In the genomic region with DNA sequence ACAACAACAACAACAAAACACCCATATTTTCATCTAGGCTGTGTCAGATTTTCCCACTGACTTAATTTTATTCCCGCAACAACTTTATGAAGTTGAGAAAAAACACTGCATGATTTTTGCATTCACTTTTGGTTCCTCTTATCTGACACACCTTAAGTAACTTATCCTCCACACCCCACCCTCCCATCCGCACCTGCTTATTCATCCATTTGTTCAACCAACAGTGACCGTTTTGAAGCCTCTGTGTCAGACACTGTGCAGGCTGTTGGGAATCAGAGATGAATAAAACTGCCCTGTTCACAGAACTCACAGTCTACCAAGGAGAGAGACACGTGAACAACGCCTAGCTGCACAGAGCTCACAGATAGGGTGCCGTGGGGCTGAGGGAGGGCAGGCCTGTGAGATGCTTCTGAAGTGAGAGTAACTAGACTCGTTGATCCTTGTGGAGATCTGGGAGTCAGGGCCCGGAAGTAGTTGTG, we compare ENCODE assay signal across 1 cellular context.
A peak's percentile ranks its signal among the peaks of the same experiment; 100 is the strongest.
TF ChIP-seq lines count a peak whose summit lies in the region.

No MANE protein-coding gene starts in this region.

TF ChIP-seq in GM12878, 131 proteins besides CTCF, POLR2A, EP300 and RAD21 (continued from another document and continues in another):
- TF ChIP-seq, protein P1, sequence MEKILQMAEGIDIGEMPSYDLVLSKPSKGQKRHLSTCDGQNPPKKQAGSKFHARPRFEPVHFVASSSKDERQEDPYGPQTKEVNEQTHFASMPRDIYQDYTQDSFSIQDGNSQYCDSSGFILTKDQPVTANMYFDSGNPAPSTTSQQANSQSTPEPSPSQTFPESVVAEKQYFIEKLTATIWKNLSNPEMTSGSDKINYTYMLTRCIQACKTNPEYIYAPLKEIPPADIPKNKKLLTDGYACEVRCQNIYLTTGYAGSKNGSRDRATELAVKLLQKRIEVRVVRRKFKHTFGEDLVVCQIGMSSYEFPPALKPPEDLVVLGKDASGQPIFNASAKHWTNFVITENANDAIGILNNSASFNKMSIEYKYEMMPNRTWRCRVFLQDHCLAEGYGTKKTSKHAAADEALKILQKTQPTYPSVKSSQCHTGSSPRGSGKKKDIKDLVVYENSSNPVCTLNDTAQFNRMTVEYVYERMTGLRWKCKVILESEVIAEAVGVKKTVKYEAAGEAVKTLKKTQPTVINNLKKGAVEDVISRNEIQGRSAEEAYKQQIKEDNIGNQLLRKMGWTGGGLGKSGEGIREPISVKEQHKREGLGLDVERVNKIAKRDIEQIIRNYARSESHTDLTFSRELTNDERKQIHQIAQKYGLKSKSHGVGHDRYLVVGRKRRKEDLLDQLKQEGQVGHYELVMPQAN (conservative IDR thresholded peaks at IDR 0.05), result no peak; the same call in 1 of the 2 replicates
- TF ChIP-seq MTA3 (IDR thresholded peaks at IDR 0.05; ENCODE audit: borderline replicate concordance, low read length) (no peak), MEF2B (IDR thresholded peaks at IDR 0.05; ENCODE audit: partially characterized antibody, poor library complexity, severe bottlenecking) (no peak), HDGF (IDR thresholded peaks at IDR 0.05) (no peak), ZBED1 (IDR thresholded peaks at IDR 0.05; ENCODE audit: borderline replicate concordance) (no peak), ATF7 (IDR thresholded peaks at IDR 0.05; ENCODE audit: low read depth) (peak; percentile 37; the same call in 1 of the 2 replicates), GATAD2B (conservative IDR thresholded peaks at IDR 0.05; ENCODE audit: low read depth) (no peak), SIX5 (IDR thresholded peaks at IDR 0.05; ENCODE audit: low read depth, low read length, severe bottlenecking) (no peak), RAD51 (IDR thresholded peaks at IDR 0.05) (peak; percentile 61), KAT2A (conservative IDR thresholded peaks at IDR 0.05; ENCODE audit: control insufficient read depth, low read depth, low read length) (no peak), EGR1 (IDR thresholded peaks at IDR 0.05; ENCODE audit: borderline replicate concordance in 1 of 2, low read depth in 2 of 2, low read length in 2 of 2) (no peak), EED (IDR thresholded peaks at IDR 0.05; ENCODE audit: low read depth) (peak; percentile 58), TARDBP (IDR thresholded peaks at IDR 0.05; ENCODE audit: borderline replicate concordance) (no peak), RCOR1 (conservative IDR thresholded peaks at IDR 0.05; ENCODE audit: low read depth, low read length) (no peak), MXI1 (IDR thresholded peaks at IDR 0.05; ENCODE audit: low read depth, low read length) (no peak), CHD4 (IDR thresholded peaks at IDR 0.05) (no peak)
- TF ChIP-seq, protein P2, sequence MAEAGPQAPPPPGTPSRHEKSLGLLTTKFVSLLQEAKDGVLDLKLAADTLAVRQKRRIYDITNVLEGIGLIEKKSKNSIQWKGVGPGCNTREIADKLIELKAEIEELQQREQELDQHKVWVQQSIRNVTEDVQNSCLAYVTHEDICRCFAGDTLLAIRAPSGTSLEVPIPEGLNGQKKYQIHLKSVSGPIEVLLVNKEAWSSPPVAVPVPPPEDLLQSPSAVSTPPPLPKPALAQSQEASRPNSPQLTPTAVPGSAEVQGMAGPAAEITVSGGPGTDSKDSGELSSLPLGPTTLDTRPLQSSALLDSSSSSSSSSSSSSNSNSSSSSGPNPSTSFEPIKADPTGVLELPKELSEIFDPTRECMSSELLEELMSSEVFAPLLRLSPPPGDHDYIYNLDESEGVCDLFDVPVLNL (IDR thresholded peaks at IDR 0.05; ENCODE audit: low read depth, low read length), result no peak
- TF ChIP-seq, protein P3, sequence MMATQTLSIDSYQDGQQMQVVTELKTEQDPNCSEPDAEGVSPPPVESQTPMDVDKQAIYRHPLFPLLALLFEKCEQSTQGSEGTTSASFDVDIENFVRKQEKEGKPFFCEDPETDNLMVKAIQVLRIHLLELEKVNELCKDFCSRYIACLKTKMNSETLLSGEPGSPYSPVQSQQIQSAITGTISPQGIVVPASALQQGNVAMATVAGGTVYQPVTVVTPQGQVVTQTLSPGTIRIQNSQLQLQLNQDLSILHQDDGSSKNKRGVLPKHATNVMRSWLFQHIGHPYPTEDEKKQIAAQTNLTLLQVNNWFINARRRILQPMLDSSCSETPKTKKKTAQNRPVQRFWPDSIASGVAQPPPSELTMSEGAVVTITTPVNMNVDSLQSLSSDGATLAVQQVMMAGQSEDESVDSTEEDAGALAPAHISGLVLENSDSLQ (IDR thresholded peaks at IDR 0.05), result no peak
- TF ChIP-seq, protein P4, sequence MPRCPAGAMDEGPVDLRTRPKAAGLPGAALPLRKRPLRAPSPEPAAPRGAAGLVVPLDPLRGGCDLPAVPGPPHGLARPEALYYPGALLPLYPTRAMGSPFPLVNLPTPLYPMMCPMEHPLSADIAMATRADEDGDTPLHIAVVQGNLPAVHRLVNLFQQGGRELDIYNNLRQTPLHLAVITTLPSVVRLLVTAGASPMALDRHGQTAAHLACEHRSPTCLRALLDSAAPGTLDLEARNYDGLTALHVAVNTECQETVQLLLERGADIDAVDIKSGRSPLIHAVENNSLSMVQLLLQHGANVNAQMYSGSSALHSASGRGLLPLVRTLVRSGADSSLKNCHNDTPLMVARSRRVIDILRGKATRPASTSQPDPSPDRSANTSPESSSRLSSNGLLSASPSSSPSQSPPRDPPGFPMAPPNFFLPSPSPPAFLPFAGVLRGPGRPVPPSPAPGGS (IDR thresholded peaks at IDR 0.05; ENCODE audit: borderline replicate concordance, insufficient read depth, low read depth, low read length, poor library complexity, severe bottlenecking), result no peak
- TF ChIP-seq, protein P5, sequence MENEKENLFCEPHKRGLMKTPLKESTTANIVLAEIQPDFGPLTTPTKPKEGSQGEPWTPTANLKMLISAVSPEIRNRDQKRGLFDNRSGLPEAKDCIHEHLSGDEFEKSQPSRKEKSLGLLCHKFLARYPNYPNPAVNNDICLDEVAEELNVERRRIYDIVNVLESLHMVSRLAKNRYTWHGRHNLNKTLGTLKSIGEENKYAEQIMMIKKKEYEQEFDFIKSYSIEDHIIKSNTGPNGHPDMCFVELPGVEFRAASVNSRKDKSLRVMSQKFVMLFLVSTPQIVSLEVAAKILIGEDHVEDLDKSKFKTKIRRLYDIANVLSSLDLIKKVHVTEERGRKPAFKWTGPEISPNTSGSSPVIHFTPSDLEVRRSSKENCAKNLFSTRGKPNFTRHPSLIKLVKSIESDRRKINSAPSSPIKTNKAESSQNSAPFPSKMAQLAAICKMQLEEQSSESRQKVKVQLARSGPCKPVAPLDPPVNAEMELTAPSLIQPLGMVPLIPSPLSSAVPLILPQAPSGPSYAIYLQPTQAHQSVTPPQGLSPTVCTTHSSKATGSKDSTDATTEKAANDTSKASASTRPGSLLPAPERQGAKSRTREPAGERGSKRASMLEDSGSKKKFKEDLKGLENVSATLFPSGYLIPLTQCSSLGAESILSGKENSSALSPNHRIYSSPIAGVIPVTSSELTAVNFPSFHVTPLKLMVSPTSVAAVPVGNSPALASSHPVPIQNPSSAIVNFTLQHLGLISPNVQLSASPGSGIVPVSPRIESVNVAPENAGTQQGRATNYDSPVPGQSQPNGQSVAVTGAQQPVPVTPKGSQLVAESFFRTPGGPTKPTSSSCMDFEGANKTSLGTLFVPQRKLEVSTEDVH (IDR thresholded peaks at IDR 0.05; ENCODE audit: low read depth, partially characterized antibody), result no peak
- TF ChIP-seq, protein P6, sequence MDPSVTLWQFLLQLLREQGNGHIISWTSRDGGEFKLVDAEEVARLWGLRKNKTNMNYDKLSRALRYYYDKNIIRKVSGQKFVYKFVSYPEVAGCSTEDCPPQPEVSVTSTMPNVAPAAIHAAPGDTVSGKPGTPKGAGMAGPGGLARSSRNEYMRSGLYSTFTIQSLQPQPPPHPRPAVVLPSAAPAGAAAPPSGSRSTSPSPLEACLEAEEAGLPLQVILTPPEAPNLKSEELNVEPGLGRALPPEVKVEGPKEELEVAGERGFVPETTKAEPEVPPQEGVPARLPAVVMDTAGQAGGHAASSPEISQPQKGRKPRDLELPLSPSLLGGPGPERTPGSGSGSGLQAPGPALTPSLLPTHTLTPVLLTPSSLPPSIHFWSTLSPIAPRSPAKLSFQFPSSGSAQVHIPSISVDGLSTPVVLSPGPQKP (IDR thresholded peaks at IDR 0.05; ENCODE audit: low read depth, low read length), result no peak
- TF ChIP-seq, protein P7, sequence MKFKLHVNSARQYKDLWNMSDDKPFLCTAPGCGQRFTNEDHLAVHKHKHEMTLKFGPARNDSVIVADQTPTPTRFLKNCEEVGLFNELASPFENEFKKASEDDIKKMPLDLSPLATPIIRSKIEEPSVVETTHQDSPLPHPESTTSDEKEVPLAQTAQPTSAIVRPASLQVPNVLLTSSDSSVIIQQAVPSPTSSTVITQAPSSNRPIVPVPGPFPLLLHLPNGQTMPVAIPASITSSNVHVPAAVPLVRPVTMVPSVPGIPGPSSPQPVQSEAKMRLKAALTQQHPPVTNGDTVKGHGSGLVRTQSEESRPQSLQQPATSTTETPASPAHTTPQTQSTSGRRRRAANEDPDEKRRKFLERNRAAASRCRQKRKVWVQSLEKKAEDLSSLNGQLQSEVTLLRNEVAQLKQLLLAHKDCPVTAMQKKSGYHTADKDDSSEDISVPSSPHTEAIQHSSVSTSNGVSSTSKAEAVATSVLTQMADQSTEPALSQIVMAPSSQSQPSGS (IDR thresholded peaks at IDR 0.05; ENCODE audit: low read length), result no peak; the same call in 1 of the 2 replicates
- TF ChIP-seq, protein P8, sequence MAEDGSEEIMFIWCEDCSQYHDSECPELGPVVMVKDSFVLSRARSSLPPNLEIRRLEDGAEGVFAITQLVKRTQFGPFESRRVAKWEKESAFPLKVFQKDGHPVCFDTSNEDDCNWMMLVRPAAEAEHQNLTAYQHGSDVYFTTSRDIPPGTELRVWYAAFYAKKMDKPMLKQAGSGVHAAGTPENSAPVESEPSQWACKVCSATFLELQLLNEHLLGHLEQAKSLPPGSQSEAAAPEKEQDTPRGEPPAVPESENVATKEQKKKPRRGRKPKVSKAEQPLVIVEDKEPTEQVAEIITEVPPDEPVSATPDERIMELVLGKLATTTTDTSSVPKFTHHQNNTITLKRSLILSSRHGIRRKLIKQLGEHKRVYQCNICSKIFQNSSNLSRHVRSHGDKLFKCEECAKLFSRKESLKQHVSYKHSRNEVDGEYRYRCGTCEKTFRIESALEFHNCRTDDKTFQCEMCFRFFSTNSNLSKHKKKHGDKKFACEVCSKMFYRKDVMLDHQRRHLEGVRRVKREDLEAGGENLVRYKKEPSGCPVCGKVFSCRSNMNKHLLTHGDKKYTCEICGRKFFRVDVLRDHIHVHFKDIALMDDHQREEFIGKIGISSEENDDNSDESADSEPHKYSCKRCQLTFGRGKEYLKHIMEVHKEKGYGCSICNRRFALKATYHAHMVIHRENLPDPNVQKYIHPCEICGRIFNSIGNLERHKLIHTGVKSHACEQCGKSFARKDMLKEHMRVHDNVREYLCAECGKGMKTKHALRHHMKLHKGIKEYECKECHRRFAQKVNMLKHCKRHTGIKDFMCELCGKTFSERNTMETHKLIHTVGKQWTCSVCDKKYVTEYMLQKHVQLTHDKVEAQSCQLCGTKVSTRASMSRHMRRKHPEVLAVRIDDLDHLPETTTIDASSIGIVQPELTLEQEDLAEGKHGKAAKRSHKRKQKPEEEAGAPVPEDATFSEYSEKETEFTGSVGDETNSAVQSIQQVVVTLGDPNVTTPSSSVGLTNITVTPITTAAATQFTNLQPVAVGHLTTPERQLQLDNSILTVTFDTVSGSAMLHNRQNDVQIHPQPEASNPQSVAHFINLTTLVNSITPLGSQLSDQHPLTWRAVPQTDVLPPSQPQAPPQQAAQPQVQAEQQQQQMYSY (CRISPR knock-in tag; IDR thresholded peaks at IDR 0.05), result no peak
- TF ChIP-seq, protein P9, sequence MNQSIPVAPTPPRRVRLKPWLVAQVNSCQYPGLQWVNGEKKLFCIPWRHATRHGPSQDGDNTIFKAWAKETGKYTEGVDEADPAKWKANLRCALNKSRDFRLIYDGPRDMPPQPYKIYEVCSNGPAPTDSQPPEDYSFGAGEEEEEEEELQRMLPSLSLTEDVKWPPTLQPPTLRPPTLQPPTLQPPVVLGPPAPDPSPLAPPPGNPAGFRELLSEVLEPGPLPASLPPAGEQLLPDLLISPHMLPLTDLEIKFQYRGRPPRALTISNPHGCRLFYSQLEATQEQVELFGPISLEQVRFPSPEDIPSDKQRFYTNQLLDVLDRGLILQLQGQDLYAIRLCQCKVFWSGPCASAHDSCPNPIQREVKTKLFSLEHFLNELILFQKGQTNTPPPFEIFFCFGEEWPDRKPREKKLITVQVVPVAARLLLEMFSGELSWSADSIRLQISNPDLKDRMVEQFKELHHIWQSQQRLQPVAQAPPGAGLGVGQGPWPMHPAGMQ (IDR thresholded peaks at IDR 0.05; ENCODE audit: borderline replicate concordance), result no peak
- TF ChIP-seq, protein P10, sequence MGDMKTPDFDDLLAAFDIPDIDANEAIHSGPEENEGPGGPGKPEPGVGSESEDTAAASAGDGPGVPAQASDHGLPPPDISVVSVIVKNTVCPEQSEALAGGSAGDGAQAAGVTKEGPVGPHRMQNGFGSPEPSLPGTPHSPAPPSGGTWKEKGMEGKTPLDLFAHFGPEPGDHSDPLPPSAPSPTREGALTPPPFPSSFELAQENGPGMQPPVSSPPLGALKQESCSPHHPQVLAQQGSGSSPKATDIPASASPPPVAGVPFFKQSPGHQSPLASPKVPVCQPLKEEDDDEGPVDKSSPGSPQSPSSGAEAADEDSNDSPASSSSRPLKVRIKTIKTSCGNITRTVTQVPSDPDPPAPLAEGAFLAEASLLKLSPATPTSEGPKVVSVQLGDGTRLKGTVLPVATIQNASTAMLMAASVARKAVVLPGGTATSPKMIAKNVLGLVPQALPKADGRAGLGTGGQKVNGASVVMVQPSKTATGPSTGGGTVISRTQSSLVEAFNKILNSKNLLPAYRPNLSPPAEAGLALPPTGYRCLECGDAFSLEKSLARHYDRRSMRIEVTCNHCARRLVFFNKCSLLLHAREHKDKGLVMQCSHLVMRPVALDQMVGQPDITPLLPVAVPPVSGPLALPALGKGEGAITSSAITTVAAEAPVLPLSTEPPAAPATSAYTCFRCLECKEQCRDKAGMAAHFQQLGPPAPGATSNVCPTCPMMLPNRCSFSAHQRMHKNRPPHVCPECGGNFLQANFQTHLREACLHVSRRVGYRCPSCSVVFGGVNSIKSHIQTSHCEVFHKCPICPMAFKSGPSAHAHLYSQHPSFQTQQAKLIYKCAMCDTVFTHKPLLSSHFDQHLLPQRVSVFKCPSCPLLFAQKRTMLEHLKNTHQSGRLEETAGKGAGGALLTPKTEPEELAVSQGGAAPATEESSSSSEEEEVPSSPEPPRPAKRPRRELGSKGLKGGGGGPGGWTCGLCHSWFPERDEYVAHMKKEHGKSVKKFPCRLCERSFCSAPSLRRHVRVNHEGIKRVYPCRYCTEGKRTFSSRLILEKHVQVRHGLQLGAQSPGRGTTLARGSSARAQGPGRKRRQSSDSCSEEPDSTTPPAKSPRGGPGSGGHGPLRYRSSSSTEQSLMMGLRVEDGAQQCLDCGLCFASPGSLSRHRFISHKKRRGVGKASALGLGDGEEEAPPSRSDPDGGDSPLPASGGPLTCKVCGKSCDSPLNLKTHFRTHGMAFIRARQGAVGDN (IDR thresholded peaks at IDR 0.05), result no peak
